ENCODE assay signal across 14 cellular contexts in genomic region chr4:37765741-37766140, GRCh38.
DNase-seq lines count a peak whose midpoint lies in the region; ATAC-seq and TF ChIP-seq lines count a peak whose summit lies in the region.
"Had no signal": no experiment of that assay in that cellular context is flagged by ENCODE, and none has a peak within 500 bp of the region (broad histone marks: within the 10 kb centered on the region; RNA-seq: fewer than 3 reads in every experiment).

No MANE protein-coding gene starts in this region.

- H3K4me3 ChIP-seq in Loucy (ENCODE audit: low read length, poor library complexity, severe bottlenecking) (no peak overlapping the region), lower lobe of right lung (no peak overlapping the region), aorta (ENCODE audit: low read length in 2 of 2) (no peak overlapping the region)

- H3K36me3 Mint-ChIP-seq in activated CD8-positive, alpha-beta T cell treated with anti-CD3 and anti-CD28 coated beads for 36 hours (ENCODE audit: low read depth), result no peaks in the 10 kb centered on the region
- H3K36me3 Mint-ChIP-seq in activated CD8-positive, alpha-beta T cell treated with anti-CD3 and anti-CD28 coated beads, Interleukin-2, amount 10 ng/mL, durations not matched to agents 7 days and 5 days (ENCODE audit: low read depth), result no peaks in the 10 kb centered on the region
- no peaks in the 10 kb centered on the region for H3K36me3 Mint-ChIP-seq in HFFc6 (ENCODE audit: low read depth)
- H3K36me3 Mint-ChIP-seq: memory B cell had no signal

- H3K4me3 Mint-ChIP-seq in activated CD8-positive, alpha-beta T cell treated with anti-CD3 and anti-CD28 coated beads for 36 hours, result no peak overlapping the region
- no peak overlapping the region for H3K4me3 Mint-ChIP-seq in activated CD8-positive, alpha-beta T cell treated with anti-CD3 and anti-CD28 coated beads, Interleukin-2, amount 10 ng/mL, durations not matched to agents 7 days and 5 days
- no peak overlapping the region for H3K4me3 Mint-ChIP-seq in HFFc6
- H3K4me3 Mint-ChIP-seq: memory B cell had no signal

- peaks cover 15% of the 10 kb centered on the region for H3K4me1 Mint-ChIP-seq in activated CD8-positive, alpha-beta T cell treated with anti-CD3 and anti-CD28 coated beads for 36 hours (ENCODE audit: low read depth)
- peaks cover 6% of the 10 kb centered on the region for H3K4me1 Mint-ChIP-seq in activated CD8-positive, alpha-beta T cell treated with anti-CD3 and anti-CD28 coated beads, Interleukin-2, amount 10 ng/mL, durations not matched to agents 7 days and 5 days (ENCODE audit: low read depth)
- no peaks in the 10 kb centered on the region for H3K4me1 Mint-ChIP-seq in HFFc6 (ENCODE audit: low read depth)

- no peaks in the 10 kb centered on the region for H3K36me3 ChIP-seq in Loucy (ENCODE audit: insufficient read depth, low read length)
- no peaks in the 10 kb centered on the region for H3K36me3 ChIP-seq in lower lobe of right lung
- no peaks in the 10 kb centered on the region for H3K36me3 ChIP-seq in aorta (ENCODE audit: control insufficient read depth in 1 of 2, insufficient read depth in 2 of 2, low read length in 1 of 2)

- H3K27me3 ChIP-seq in Loucy (ENCODE audit: insufficient read depth, low read length, poor library complexity, severe bottlenecking) (no peaks in the 10 kb centered on the region), lower lobe of right lung (ENCODE audit: low read depth) (no peaks in the 10 kb centered on the region), aorta (ENCODE audit: control insufficient read depth in 1 of 2, insufficient read depth in 2 of 2, low read length in 1 of 2) (no peaks in the 10 kb centered on the region)
- H3K27me3 ChIP-seq: foreskin keratinocyte had no signal

- no peaks in the 10 kb centered on the region for H4K20me1 ChIP-seq in Loucy (ENCODE audit: insufficient read depth, low read length, poor library complexity, severe bottlenecking)

- H3F3A ChIP-seq in Loucy (ENCODE audit: low read depth), result no peaks in the 10 kb centered on the region

- H3K4me2 ChIP-seq in Loucy (ENCODE audit: low read depth, low read length, poor library complexity, severe bottlenecking), result no peak overlapping the region
- H3K4me2 ChIP-seq: KMS-11 had no signal

- intact Hi-C loops in activated CD8-positive, alpha-beta T cell treated with anti-CD3 and anti-CD28 coated beads for 36 hours (cut with micrococcal nuclease), result no loop called here
- intact Hi-C loops in lower lobe of right lung (cut with DNase I) (no loop called here), aorta (cut with DNase I) (no loop called here)

- peak; percentile 32 for DNase-seq in activated CD8-positive, alpha-beta T cell treated with anti-CD3 and anti-CD28 coated beads for 36 hours
- DNase-seq in activated CD8-positive, alpha-beta T cell treated with anti-CD3 and anti-CD28 coated beads, Interleukin-2, amount 10 ng/mL, durations not matched to agents 7 days and 5 days, result no peak
- no peak for DNase-seq in lower lobe of right lung
- no peak for DNase-seq in NCI-H128 (lab: John Stamatoyannopoulos, UW; ENCODE audit: unreplicated experiment)
- no peak for DNase-seq in aorta
- DNase-seq in HFFc6, result no peak
- DNase-seq: activated naive CD4-positive, alpha-beta T cell treated with Interleukin-2 at 50 U/mL for 16 hours; dermis blood vessel endothelial cell; foreskin keratinocyte; retina had no signal

- peak overlapping the region; percentile 22 for H3K27ac Mint-ChIP-seq in activated CD8-positive, alpha-beta T cell treated with anti-CD3 and anti-CD28 coated beads for 36 hours
- H3K27ac Mint-ChIP-seq in activated CD8-positive, alpha-beta T cell treated with anti-CD3 and anti-CD28 coated beads, Interleukin-2, amount 10 ng/mL, durations not matched to agents 7 days and 5 days, result no peak overlapping the region
- no peak overlapping the region for H3K27ac Mint-ChIP-seq in HFFc6
- H3K27ac Mint-ChIP-seq: memory B cell had no signal

- POLR2A ChIA-PET in activated CD8-positive, alpha-beta T cell treated with anti-CD3 and anti-CD28 coated beads for 36 hours (lab: Charles Lee), result no interaction called here
- POLR2A ChIA-PET in activated CD8-positive, alpha-beta T cell treated with anti-CD3 and anti-CD28 coated beads, Interleukin-2, amount 10 ng/mL, durations not matched to agents 7 days and 5 days (lab: Charles Lee), result no interaction called here

- H3K4me1 ChIP-seq in Loucy (ENCODE audit: insufficient read depth, low read length, poor library complexity, severe bottlenecking), result peaks cover 12% of the 10 kb centered on the region
- peaks cover 16% of the 10 kb centered on the region for H3K4me1 ChIP-seq in lower lobe of right lung
- H3K4me1 ChIP-seq in aorta (ENCODE audit: control insufficient read depth in 1 of 2, insufficient read depth in 2 of 2, low read length in 2 of 2), result no peaks in the 10 kb centered on the region

- H3K79me2 ChIP-seq in Loucy (ENCODE audit: insufficient read depth, low read length), result no peaks in the 10 kb centered on the region

- H3K9me2 ChIP-seq in Loucy (replicated peaks; ENCODE audit: low read depth, low read length), result no peaks in the 10 kb centered on the region

- no peaks in the 10 kb centered on the region for H3K9me3 ChIP-seq in Loucy (ENCODE audit: insufficient read depth, low read depth, low read length)
- no peaks in the 10 kb centered on the region for H3K9me3 ChIP-seq in lower lobe of right lung
- no peaks in the 10 kb centered on the region for H3K9me3 ChIP-seq in aorta (ENCODE audit: control insufficient read depth, low read length)

- TF ChIP-seq CTCF in activated CD8-positive, alpha-beta T cell treated with anti-CD3 and anti-CD28 coated beads for 36 hours (IDR thresholded peaks at IDR 0.05), result no peak
- TF ChIP-seq CTCF in Loucy (conservative IDR thresholded peaks at IDR 0.05; ENCODE audit: low read length) (no peak), lower lobe of right lung (IDR thresholded peaks at IDR 0.05) (no peak), HFFc6 (IDR thresholded peaks at IDR 0.05) (no peak)

- ATAC-seq in activated CD8-positive, alpha-beta T cell treated with anti-CD3 and anti-CD28 coated beads for 36 hours, result peak; percentile 75
- ATAC-seq in activated CD8-positive, alpha-beta T cell treated with anti-CD3 and anti-CD28 coated beads, Interleukin-2, amount 10 ng/mL, durations not matched to agents 7 days and 5 days, result no peak
- peak; percentile 51 for ATAC-seq in GM21723 (IDR thresholded peaks at IDR 0.05; ENCODE audit: unreplicated experiment)
- ATAC-seq in lower lobe of right lung, result peak; percentile 18 to 53
- no peak for ATAC-seq in aorta (ENCODE audit: low FRiP score)
- ATAC-seq: foreskin keratinocyte had no signal

- peak overlapping the region; percentile 75 for H2AFZ ChIP-seq in Loucy (ENCODE audit: low read length)

- WGBS in aorta, 2 donors, result 43 to 61% methylated on average over 1 of the region's 1 CpG

- no peaks in the 10 kb centered on the region for H3K9me3 Mint-ChIP-seq in activated CD8-positive, alpha-beta T cell treated with anti-CD3 and anti-CD28 coated beads for 36 hours
- no peaks in the 10 kb centered on the region for H3K9me3 Mint-ChIP-seq in activated CD8-positive, alpha-beta T cell treated with anti-CD3 and anti-CD28 coated beads, Interleukin-2, amount 10 ng/mL, durations not matched to agents 7 days and 5 days (ENCODE audit: insufficient read depth)
- no peaks in the 10 kb centered on the region for H3K9me3 Mint-ChIP-seq in HFFc6
- H3K9me3 Mint-ChIP-seq: memory B cell had no signal

- CTCF ChIA-PET in activated CD8-positive, alpha-beta T cell treated with anti-CD3 and anti-CD28 coated beads for 36 hours (lab: Charles Lee), result no interaction called here
- CTCF ChIA-PET in activated CD8-positive, alpha-beta T cell treated with anti-CD3 and anti-CD28 coated beads, Interleukin-2, amount 10 ng/mL, durations not matched to agents 7 days and 5 days (lab: Charles Lee), result no interaction called here

- no peaks in the 10 kb centered on the region for H3K27me3 Mint-ChIP-seq in activated CD8-positive, alpha-beta T cell treated with anti-CD3 and anti-CD28 coated beads for 36 hours
- H3K27me3 Mint-ChIP-seq in activated CD8-positive, alpha-beta T cell treated with anti-CD3 and anti-CD28 coated beads, Interleukin-2, amount 10 ng/mL, durations not matched to agents 7 days and 5 days (ENCODE audit: low read depth), result no peaks in the 10 kb centered on the region
- H3K27me3 Mint-ChIP-seq in HFFc6 (ENCODE audit: insufficient read depth), result peaks cover 22% of the 10 kb centered on the region
- H3K27me3 Mint-ChIP-seq: memory B cell had no signal

- no peak overlapping the region for H3K27ac ChIP-seq in lower lobe of right lung
- no peak overlapping the region for H3K27ac ChIP-seq in aorta (ENCODE audit: low read depth in 1 of 2, low read length in 2 of 2)
- H3K27ac ChIP-seq: foreskin keratinocyte, KMS-11 had no signal

- no peak overlapping the region for H3K9ac ChIP-seq in Loucy (ENCODE audit: low read depth, low read length, poor library complexity, severe bottlenecking)
- H3K9ac ChIP-seq: KMS-11 had no signal

Comparison
In these comparisons a context has a peak if more than half of its experiments do, and no peak if none do; other contexts are left out.
1. ATAC-seq: peak in activated CD8-positive, alpha-beta T cell treated with anti-CD3 and anti-CD28 coated beads for 36 hours (single experiment), GM21723 (single experiment) and lower lobe of right lung (2 of 2); none in activated CD8-positive, alpha-beta T cell treated with anti-CD3 and anti-CD28 coated beads, Interleukin-2, amount 10 ng/mL, durations not matched to agents 7 days and 5 days (single experiment) and aorta (single experiment).